Comparison of ENCODE assay signal across 20 cellular contexts in genomic region chr6:109738200-109738599, GRCh38.
"Had no signal": no experiment of that assay in that cellular context is flagged by ENCODE, and none has a peak within 500 bp of the region (broad histone marks: within the 10 kb centered on the region; RNA-seq: fewer than 3 reads in every experiment).

No MANE protein-coding gene starts in this region.

- H3K36me3 ChIP-seq: ovary had no signal

- H3K27me3 Mint-ChIP-seq: stimulated activated naive B cell treated with anti-CD40 and anti-IgM and Interleukin-4, amounts not matched to agents 10 μg/mL and 1 μg/mL and 100 μg/mL, for 72 hours; stimulated activated naive CD8-positive, alpha-beta T cell treated with anti-CD3 and anti-CD28 coated beads, Interleukin-15, amount 100 ng/mL, for 72 hours had no signal

- H3K9me3 Mint-ChIP-seq: stimulated activated naive CD8-positive, alpha-beta T cell treated with anti-CD3 and anti-CD28 coated beads, Interleukin-15, amount 100 ng/mL, for 72 hours had no signal

- H3K4me1 ChIP-seq: right atrium auricular region, sigmoid colon, tibial nerve, upper lobe of right lung, vagina had no signal

- H3K27ac Mint-ChIP-seq: stimulated activated naive B cell treated with anti-CD40 and anti-IgM and Interleukin-4, amounts not matched to agents 10 μg/mL and 1 μg/mL and 100 μg/mL, for 72 hours; stimulated activated naive CD8-positive, alpha-beta T cell treated with anti-CD3 and anti-CD28 coated beads, Interleukin-15, amount 100 ng/mL, for 72 hours had no signal

- H3K4me1 Mint-ChIP-seq: natural killer cell; neural crest cell; stimulated activated naive CD8-positive, alpha-beta T cell treated with anti-CD3 and anti-CD28 coated beads, Interleukin-15, amount 100 ng/mL, for 72 hours had no signal

- H3K27ac ChIP-seq: coronary artery, heart left ventricle, ovary, right atrium auricular region, sigmoid colon, skin epidermis, testis, tibial nerve, upper lobe of right lung, vagina had no signal

- H3K4me3 ChIP-seq: coronary artery, heart left ventricle, ovary, right atrium auricular region, sigmoid colon, skin epidermis, testis, tibial nerve, upper lobe of right lung, vagina had no signal

- H3K9me3 ChIP-seq: heart left ventricle, ovary, right atrium auricular region, sigmoid colon, testis, tibial nerve, upper lobe of right lung, vagina had no signal

- H3K27me3 ChIP-seq: heart left ventricle, ovary, right atrium auricular region, sigmoid colon, testis, tibial nerve, upper lobe of right lung, vagina had no signal

- ATAC-seq: heart left ventricle; natural killer cell; stimulated activated naive B cell treated with anti-CD40 and anti-IgM and Interleukin-4, amounts not matched to agents 10 μg/mL and 1 μg/mL and 100 μg/mL, for 72 hours; stimulated activated naive CD8-positive, alpha-beta T cell treated with anti-CD3 and anti-CD28 coated beads, Interleukin-15, amount 100 ng/mL, for 72 hours; upper lobe of right lung had no signal

- DNase-seq: effector CD8-positive, alpha-beta T cell; foreskin melanocyte; heart left ventricle; hypothalamus; kidney glomerular epithelial cell; natural killer cell; ovary; sigmoid colon; stimulated activated CD4-positive, alpha-beta T cell treated with anti-CD3 and anti-CD28 coated beads, Interleukin-2, amount 100 ng/mL, for 24 hours; stimulated activated CD4-positive, alpha-beta T cell treated with anti-CD3 and anti-CD28 coated beads, Interleukin-4, amount 100 ng/mL, for 4 hours; stimulated activated naive B cell treated with anti-CD40 and anti-IgM and Interleukin-4, amounts not matched to agents 10 μg/mL and 1 μg/mL and 100 μg/mL, for 72 hours; stimulated activated naive CD8-positive, alpha-beta T cell treated with anti-CD3 and anti-CD28 coated beads, Interleukin-15, amount 100 ng/mL, for 72 hours; testis; upper lobe of right lung had no signal

- H3K4me3 Mint-ChIP-seq: natural killer cell; neural crest cell; stimulated activated naive B cell treated with anti-CD40 and anti-IgM and Interleukin-4, amounts not matched to agents 10 μg/mL and 1 μg/mL and 100 μg/mL, for 72 hours; stimulated activated naive CD8-positive, alpha-beta T cell treated with anti-CD3 and anti-CD28 coated beads, Interleukin-15, amount 100 ng/mL, for 72 hours had no signal
